8 cellular contexts compared by ENCODE assay signal in genomic region chr1:203796223-203796747, GRCh38. TPM values are rescaled to one million over a fixed set of nuclear protein-coding genes. Genes with fewer than 3 reads are reported as not detected.
A peak's percentile ranks its signal among the peaks of the same experiment; 100 is the strongest.
DNase-seq lines count a peak whose midpoint lies in the region; ATAC-seq, FAIRE-seq and TF ChIP-seq lines count a peak whose summit lies in the region.

No MANE protein-coding gene starts in this region.

- WGBS in tibial nerve, 2 donors = 0% methylated on average over 14 of the region's 14 CpGs

- H3K36me3 ChIP-seq in WERI-Rb-1 = peaks cover 53% of the 10 kb centered on the region
- peaks cover 12 to 17% of the 10 kb centered on the region in 2 experiments for H3K36me3 ChIP-seq in endothelial cell of umbilical vein (ENCODE audit: control insufficient read depth in 2 of 2, extremely low read depth in 1 of 2, insufficient read depth in 2 of 2, low read length in 2 of 2)
- peaks cover 0 to 13% (median 0%) of the 10 kb centered on the region in 3 experiments for H3K36me3 ChIP-seq in naive thymus-derived CD4-positive, alpha-beta T cell (ENCODE audit: control insufficient read depth in 2 of 3, insufficient read depth in 3 of 3, low read length in 3 of 3)
- no peaks in the 10 kb centered on the region for H3K36me3 ChIP-seq in tibial nerve

- CTCF ChIA-PET in endothelial cell of umbilical vein (lab: Charles Lee) = no interaction called here
- CTCF ChIA-PET in naive thymus-derived CD4-positive, alpha-beta T cell (lab: Charles Lee) = no interaction called here

- peaks cover 18 to 62% (median 55%) of the 10 kb centered on the region in 7 donors for H3K4me1 Mint-ChIP-seq in naive thymus-derived CD4-positive, alpha-beta T cell

- TSS peak; percentile 54 for BruUV-seq in endothelial cell of umbilical vein (replicated peaks; lab: Mats Ljungman, UMichigan)

- peak; percentile 14 for DNase-seq in NCI-H510A (lab: John Stamatoyannopoulos, UW)
- DNase-seq in NCI-H510A treated with DMSO at 0.1 percent for 48 hours (lab: John Stamatoyannopoulos, UW) = no peak
- peak; percentile 11 for DNase-seq in HS-27A (ENCODE audit: low read depth)
- DNase-seq in WERI-Rb-1 = peak; percentile 62
- peak; percentile 49 for DNase-seq in endothelial cell of umbilical vein (ENCODE audit: low read depth, low spot score)
- DNase-seq in naive thymus-derived CD4-positive, alpha-beta T cell = peak in 8 of 9 donors; percentile 12 to 46 (median 28)
- peak in 1 of 2 donors; percentile 31 for DNase-seq in tibial nerve (ENCODE audit: low spot score in 2 of 2)

- peaks cover 22% of the 10 kb centered on the region for H4K20me1 ChIP-seq in endothelial cell of umbilical vein (replicated peaks; ENCODE audit: control insufficient read depth, extremely low read depth, insufficient read depth, low read length)

- no peak for TF ChIP-seq EP300 in tibial nerve (IDR thresholded peaks at IDR 0.05)

- TF ChIP-seq CTCF in WERI-Rb-1 (IDR thresholded peaks at IDR 0.05; ENCODE audit: low read depth, low read length) (no peak), endothelial cell of umbilical vein (IDR thresholded peaks at IDR 0.05; ENCODE audit: extremely low read depth in 1 of 2, insufficient read depth in 1 of 2, low read depth in 1 of 2, low read length in 2 of 2) (no peak), tibial nerve (IDR thresholded peaks at IDR 0.05) (no peak)

- H3K27me3 Mint-ChIP-seq in naive thymus-derived CD4-positive, alpha-beta T cell = no peaks in the 10 kb centered on the region

- H3K4me2 ChIP-seq in endothelial cell of umbilical vein (ENCODE audit: insufficient read depth, low read length) = peak overlapping the region; percentile 100

- H3K9me3 ChIP-seq in WERI-Rb-1 (ENCODE audit: severe bottlenecking) (no peaks in the 10 kb centered on the region), endothelial cell of umbilical vein (replicated peaks; ENCODE audit: control insufficient read depth, insufficient read depth, low read length) (no peaks in the 10 kb centered on the region), tibial nerve (no peaks in the 10 kb centered on the region)
- no peaks in the 10 kb centered on the region for H3K9me3 ChIP-seq in naive thymus-derived CD4-positive, alpha-beta T cell (ENCODE audit: control insufficient read depth in 2 of 3, low read length in 3 of 3)

- peak overlapping the region; percentile 94 to 98 (median 96) for H3K4me3 Mint-ChIP-seq in naive thymus-derived CD4-positive, alpha-beta T cell

- H3K79me2 ChIP-seq in endothelial cell of umbilical vein (ENCODE audit: control insufficient read depth, insufficient read depth, low read length) = peaks cover 54% of the 10 kb centered on the region

- POLR2A ChIA-PET in endothelial cell of umbilical vein (lab: Charles Lee) = no interaction called here
- POLR2A ChIA-PET in naive thymus-derived CD4-positive, alpha-beta T cell (lab: Charles Lee) = interaction anchor here (0.9 to 1.4 kb wide), 2 partner anchors 31 to 53 kb away, joined by 4 to 6 read pairs; partner anchors contain the start of gene LAX1

- dilution Hi-C loops in endothelial cell of umbilical vein (cut with MboI; ENCODE audit: extremely low pct_ligation_motif_present, low sequenced_read_pairs) = no loop called here

- H3K9ac ChIP-seq in endothelial cell of umbilical vein (replicated peaks; ENCODE audit: extremely low read depth, insufficient read depth, low read length) = peak overlapping the region; percentile 98

- ATAC-seq in naive thymus-derived CD4-positive, alpha-beta T cell = no peak
- ATAC-seq in HG03457 (IDR thresholded peaks at IDR 0.05; ENCODE audit: unreplicated experiment) = no peak

- H3K27ac ChIP-seq in WERI-Rb-1 (peak overlapping the region; percentile 96), endothelial cell of umbilical vein (ENCODE audit: insufficient read depth, low read depth, low read length) (peak overlapping the region; percentile 92), tibial nerve (peak overlapping the region; percentile 97 to 99 (median 98))
- peak overlapping the region; percentile 80 for H3K27ac ChIP-seq in naive thymus-derived CD4-positive, alpha-beta T cell (ENCODE audit: low read depth, low read length)

- H3K27ac Mint-ChIP-seq in naive thymus-derived CD4-positive, alpha-beta T cell = peak overlapping the region; percentile 82 to 98 (median 96)

- peak overlapping the region; percentile 37 for H2AFZ ChIP-seq in endothelial cell of umbilical vein (ENCODE audit: low read depth, low read length)

- no peaks in the 10 kb centered on the region for H3K9me1 ChIP-seq in endothelial cell of umbilical vein (replicated peaks; ENCODE audit: control insufficient read depth, extremely low read depth, insufficient read depth, low read length)

- FAIRE-seq in endothelial cell of umbilical vein (lab: Jason Lieb, UNC) = peak; percentile 46

- intact Hi-C loops in endothelial cell of umbilical vein (cut with micrococcal nuclease) = loop anchor here (5.0 kb wide), 1 partner anchor 169 kb away; the partner anchor contains the start of gene ATP2B4
- intact Hi-C loops in naive thymus-derived CD4-positive, alpha-beta T cell (cut with micrococcal nuclease) = loop anchor here (1.0 to 10.0 kb wide), 7 partner anchors 31 to 1416 kb away; partner anchors contain the start of genes DSTYK (in 1 of the 2), LAX1 (in 1 of the 2), MDM4 (in 1 of the 2) and RBBP5 (in 1 of the 2)

- no peaks in the 10 kb centered on the region for H3K27me3 ChIP-seq in WERI-Rb-1 (ENCODE audit: insufficient read depth, low read depth, severe bottlenecking)
- no peaks in the 10 kb centered on the region for H3K27me3 ChIP-seq in endothelial cell of umbilical vein (ENCODE audit: control insufficient read depth in 2 of 2, insufficient read depth in 2 of 2, low read length in 2 of 2)
- no peaks in the 10 kb centered on the region for H3K27me3 ChIP-seq in naive thymus-derived CD4-positive, alpha-beta T cell (ENCODE audit: control insufficient read depth in 2 of 2, insufficient read depth in 2 of 2, low read length in 2 of 2)
- H3K27me3 ChIP-seq in tibial nerve = no peaks in the 10 kb centered on the region

- H3K36me3 Mint-ChIP-seq in naive thymus-derived CD4-positive, alpha-beta T cell = peaks cover 0 to 34% (median 29%) of the 10 kb centered on the region in 5 donors

- TF ChIP-seq POLR2A in endothelial cell of umbilical vein (IDR thresholded peaks at IDR 0.05; ENCODE audit: low read depth, low read length) (no peak), tibial nerve (IDR thresholded peaks at IDR 0.05) (no peak)

- H3K9me3 Mint-ChIP-seq in naive thymus-derived CD4-positive, alpha-beta T cell = peaks cover 0 to 2% (median 0%) of the 10 kb centered on the region in 11 donors

- peak overlapping the region; percentile 78 for H3K4me3 ChIP-seq in WERI-Rb-1 (ENCODE audit: low read depth, low read length)
- H3K4me3 ChIP-seq in endothelial cell of umbilical vein (replicated peaks in 1 of 3; ENCODE audit: insufficient read depth in 1 of 3, low read depth in 1 of 3, low read length in 3 of 3) = peak overlapping the region; percentile 79 to 100 (median 98)
- H3K4me3 ChIP-seq in naive thymus-derived CD4-positive, alpha-beta T cell (ENCODE audit: low read length) = peak overlapping the region; percentile 80
- peak overlapping the region; percentile 74 to 91 (median 81) for H3K4me3 ChIP-seq in tibial nerve

- H3K4me1 ChIP-seq in endothelial cell of umbilical vein (ENCODE audit: control insufficient read depth, extremely low read depth, insufficient read depth, low read length) = peaks cover 23% of the 10 kb centered on the region
- peaks cover 35 to 41% of the 10 kb centered on the region in 2 donors for H3K4me1 ChIP-seq in naive thymus-derived CD4-positive, alpha-beta T cell (ENCODE audit: control insufficient read depth in 2 of 2, insufficient read depth in 2 of 2, low read length in 2 of 2)
- H3K4me1 ChIP-seq in tibial nerve = peaks cover 0 to 55% (median 40%) of the 10 kb centered on the region in 4 donors

RNA-seq across cellular contexts. Expression of gene ZBED6, which starts 0.9 kb away (rescaled TPM):
- total RNA-seq in endothelial cell of umbilical vein (36.7 and 38.9 TPM in 2 replicates), tibial nerve (10 to 100 TPM; 21.4 to 31.4 (median 24.7) TPM)
- 5.2 and 6.4 TPM in 2 replicates for polyA plus RNA-seq in endothelial cell of umbilical vein
- polyA plus RNA-seq in endothelial cell of umbilical vein (2011; cell fraction: cytosol; rRNA removed) = 4.9 and 5.5 TPM in 2 replicates
- polyA plus RNA-seq in endothelial cell of umbilical vein (2011; cell fraction: nucleus; rRNA removed) = 26.1 and 29.9 TPM in 2 replicates
- polyA plus RNA-seq in endothelial cell of umbilical vein (2012) = 7.6 and 10.9 TPM in 2 replicates
- polyA minus RNA-seq in endothelial cell of umbilical vein = 50.5 and 50.9 TPM in 2 replicates
- 15.3 TPM for polyA minus RNA-seq in endothelial cell of umbilical vein (2011; cell fraction: cytosol; rRNA and poly(A)+ RNA removed)
- polyA minus RNA-seq in endothelial cell of umbilical vein (2011; cell fraction: nucleus; rRNA and poly(A)+ RNA removed) = 57.6 and 84.5 TPM in 2 replicates
- 10 to 100 TPM; 23.8 to 36.1 (median 31.9) TPM for total RNA-seq in naive thymus-derived CD4-positive, alpha-beta T cell
- 1 to 10 TPM; 1.1 to 2.2 TPM for polyA plus RNA-seq in naive thymus-derived CD4-positive, alpha-beta T cell

RNA-seq across cellular contexts. Expression of gene ZC3H11A, which starts 0.9 kb away (rescaled TPM):
- total RNA-seq in endothelial cell of umbilical vein = 66.6 and 72.6 TPM in 2 replicates
- polyA plus RNA-seq in endothelial cell of umbilical vein = 30.2 and 36.8 TPM in 2 replicates
- 57.9 and 59.4 TPM in 2 replicates for polyA plus RNA-seq in endothelial cell of umbilical vein (2011; cell fraction: cytosol; rRNA removed)
- polyA plus RNA-seq in endothelial cell of umbilical vein (2011; cell fraction: nucleus; rRNA removed) = 123 and 154 TPM in 2 replicates
- 44.1 and 49.9 TPM in 2 replicates for polyA plus RNA-seq in endothelial cell of umbilical vein (2012)
- 59.0 and 68.1 TPM in 2 replicates for polyA minus RNA-seq in endothelial cell of umbilical vein
- polyA minus RNA-seq in endothelial cell of umbilical vein (2011; cell fraction: cytosol; rRNA and poly(A)+ RNA removed) = 66.4 TPM
- polyA minus RNA-seq in endothelial cell of umbilical vein (2011; cell fraction: nucleus; rRNA and poly(A)+ RNA removed) = 82.9 and 92.1 TPM in 2 replicates
- total RNA-seq in naive thymus-derived CD4-positive, alpha-beta T cell = 100 to 1,000 TPM in 2 of 5 experiments, 10 to 100 TPM in 3; 70.9 to 138 (median 91.6) TPM
- 10 to 100 TPM; 58.0 to 67.7 TPM for polyA plus RNA-seq in naive thymus-derived CD4-positive, alpha-beta T cell
- total RNA-seq in tibial nerve = 100 to 1,000 TPM in 2 of 4 donors, 10 to 100 TPM in 2; 82.5 to 113 (median 95.9) TPM

RNA-seq across cellular contexts. Expression of gene LAX1, which starts 31.3 kb away (rescaled TPM):
- total RNA-seq in endothelial cell of umbilical vein = not detected in 2 replicates
- polyA plus RNA-seq in endothelial cell of umbilical vein = 0.03 TPM in 1 of 2 replicates, not detected in the other
- polyA plus RNA-seq in endothelial cell of umbilical vein (2011; cell fraction: cytosol; rRNA removed) = not detected in 2 replicates
- polyA plus RNA-seq in endothelial cell of umbilical vein (2011; cell fraction: nucleus; rRNA removed) = 0.09 TPM in 1 of 2 replicates, not detected in the other
- polyA plus RNA-seq in endothelial cell of umbilical vein (2012) = not detected in 2 replicates
- not detected in 2 replicates for polyA minus RNA-seq in endothelial cell of umbilical vein
- not detected for polyA minus RNA-seq in endothelial cell of umbilical vein (2011; cell fraction: cytosol; rRNA and poly(A)+ RNA removed)
- not detected in 2 replicates for polyA minus RNA-seq in endothelial cell of umbilical vein (2011; cell fraction: nucleus; rRNA and poly(A)+ RNA removed)
- 10 to 100 TPM; 12.9 to 36.1 (median 18.6) TPM for total RNA-seq in naive thymus-derived CD4-positive, alpha-beta T cell
- polyA plus RNA-seq in naive thymus-derived CD4-positive, alpha-beta T cell = 10 to 100 TPM; 16.5 to 38.6 TPM
- 1 to 10 TPM in 2 of 4 donors, under 1 TPM in 2; 0.39 to 1.5 (median 1.00) TPM for total RNA-seq in tibial nerve

Comparison
In these comparisons a context has a peak if more than half of its experiments do, and no peak if none do; other contexts are left out.
1. RNA of gene LAX1, which starts 31.3 kb away (total RNA-seq): 12.9 to 36.1 TPM in naive thymus-derived CD4-positive, alpha-beta T cell; 0.39 to 1.5 TPM in tibial nerve and not detected in endothelial cell of umbilical vein; every median in the first group is over 4 times any median in the second.
2. Peak in every context shown above with its lines, with median percentiles within 50 percentile points of each other: H3K27ac ChIP-seq and H3K4me3 ChIP-seq.